Comparison of ENCODE assay signal across 1 cellular context in genomic region chr16:7888421-7888820, GRCh38.
TF ChIP-seq lines count a peak whose summit lies in the region.

No MANE protein-coding gene starts in this region.

TF ChIP-seq in WTC11, 78 proteins besides CTCF, POLR2A, EP300 and RAD21 (continued from another document):
- TF ChIP-seq FOXP1 (CRISPR knock-in tag; IDR thresholded peaks at IDR 0.05; ENCODE audit: borderline replicate concordance): no peak
- TF ChIP-seq FOXP4 (CRISPR knock-in tag; IDR thresholded peaks at IDR 0.05): no peak
- no peak for TF ChIP-seq ATF6 (CRISPR knock-in tag; IDR thresholded peaks at IDR 0.05)
- TF ChIP-seq AR (CRISPR knock-in tag; IDR thresholded peaks at IDR 0.05): no peak
- TF ChIP-seq ERG (CRISPR knock-in tag; IDR thresholded peaks at IDR 0.05): no peak
- no peak for TF ChIP-seq EMX1 (CRISPR knock-in tag; IDR thresholded peaks at IDR 0.05)
- no peak for TF ChIP-seq ZNF317 (CRISPR knock-in tag; IDR thresholded peaks at IDR 0.05; ENCODE audit: borderline replicate concordance, low read depth)
- no peak for TF ChIP-seq ZNF263 (CRISPR knock-in tag; IDR thresholded peaks at IDR 0.05; ENCODE audit: low read depth)
- TF ChIP-seq PRRX2 (CRISPR knock-in tag; IDR thresholded peaks at IDR 0.05): no peak
- TF ChIP-seq ZMAT4 (CRISPR knock-in tag; IDR thresholded peaks at IDR 0.05): no peak
- TF ChIP-seq ZNF219 (CRISPR knock-in tag; IDR thresholded peaks at IDR 0.05; ENCODE audit: borderline replicate concordance): no peak
- no peak for TF ChIP-seq ZNF512 (CRISPR knock-in tag; IDR thresholded peaks at IDR 0.05; ENCODE audit: borderline replicate concordance)
- no peak for TF ChIP-seq RORB (CRISPR knock-in tag; IDR thresholded peaks at IDR 0.05)
- no peak for TF ChIP-seq ETV6 (CRISPR knock-in tag; IDR thresholded peaks at IDR 0.05)
